9 cellular contexts compared by ENCODE assay signal in genomic region chr3:39639344-39640236, GRCh38.
DNase-seq lines count a peak whose midpoint lies in the region; ATAC-seq and TF ChIP-seq lines count a peak whose summit lies in the region.
"Had no signal": no experiment of that assay in that cellular context is flagged by ENCODE, and none has a peak within 500 bp of the region (broad histone marks: within the 10 kb centered on the region; RNA-seq: fewer than 3 reads in every experiment).

No MANE protein-coding gene starts in this region.

- peaks cover 24% of the 10 kb centered on the region for H3K4me1 ChIP-seq in osteoblast (ENCODE audit: insufficient read depth, low read length)

- no peaks in the 10 kb centered on the region for H3K27me3 ChIP-seq in osteoblast (ENCODE audit: insufficient read depth, low read length)

- no peak for ATAC-seq in HG03025 (IDR thresholded peaks at IDR 0.05; ENCODE audit: low FRiP score, unreplicated experiment)

- H2AFZ ChIP-seq in osteoblast (ENCODE audit: low read length) = no peak overlapping the region

- H3K4me3 ChIP-seq in osteoblast (ENCODE audit: insufficient read depth, low read length) = no peak overlapping the region
- H3K4me3 ChIP-seq: SK-N-MC had no signal

- no peaks in the 10 kb centered on the region for H3K36me3 ChIP-seq in osteoblast (ENCODE audit: insufficient read depth, low read length)

- H4K20me1 ChIP-seq in osteoblast (ENCODE audit: insufficient read depth, low read length) = no peaks in the 10 kb centered on the region

- no peaks in the 10 kb centered on the region for H3K9me3 ChIP-seq in osteoblast (ENCODE audit: low read depth, low read length)

- DNase-seq in GM04504 (ENCODE audit: low read depth) (peak; percentile 79), NCI-H226 (peak; percentile 94), dedifferentiated amniotic fluid mesenchymal stem cell (ENCODE audit: extremely low spot score) (peak; percentile 92), osteoblast (ENCODE audit: insufficient read length, low spot score, missing footprints) (peak; percentile 90), NCI-H1417 treated with DMSO at 0.1 percent for 48 hours (lab: John Stamatoyannopoulos, UW) (no peak), cortex of kidney (lab: John Stamatoyannopoulos, UW) (no peak)
- no peak for DNase-seq in activated CD4-positive, CD25-positive, alpha-beta regulatory T cell treated with anti-CD3 and anti-CD28 coated beads, Interleukin-2, amount 50 U/mL, for 72 hours

- no peak for TF ChIP-seq CTCF in osteoblast (IDR thresholded peaks at IDR 0.05; ENCODE audit: extremely low read depth, low read depth, low read length)

- peak overlapping the region; percentile 34 for H3K4me2 ChIP-seq in osteoblast (ENCODE audit: insufficient read depth, low read length)

- H3K79me2 ChIP-seq in osteoblast (ENCODE audit: insufficient read depth, low read length) = no peaks in the 10 kb centered on the region

- H3K27ac ChIP-seq in osteoblast (ENCODE audit: low read depth, low read length) = peak overlapping the region; percentile 37
- H3K27ac ChIP-seq: SK-N-MC had no signal

Comparison
In these comparisons a context has a peak if more than half of its experiments do, and no peak if none do; other contexts are left out.
1. DNase-seq: peak in GM04504 (single experiment), NCI-H226 (single experiment), dedifferentiated amniotic fluid mesenchymal stem cell (single experiment) and osteoblast (single experiment); none in NCI-H1417 treated with DMSO at 0.1 percent for 48 hours (single experiment), cortex of kidney (single experiment) and activated CD4-positive, CD25-positive, alpha-beta regulatory T cell treated with anti-CD3 and anti-CD28 coated beads, Interleukin-2, amount 50 U/mL, for 72 hours (single experiment).